ENCODE assay signal across 10 cellular contexts in the genomic region with DNA sequence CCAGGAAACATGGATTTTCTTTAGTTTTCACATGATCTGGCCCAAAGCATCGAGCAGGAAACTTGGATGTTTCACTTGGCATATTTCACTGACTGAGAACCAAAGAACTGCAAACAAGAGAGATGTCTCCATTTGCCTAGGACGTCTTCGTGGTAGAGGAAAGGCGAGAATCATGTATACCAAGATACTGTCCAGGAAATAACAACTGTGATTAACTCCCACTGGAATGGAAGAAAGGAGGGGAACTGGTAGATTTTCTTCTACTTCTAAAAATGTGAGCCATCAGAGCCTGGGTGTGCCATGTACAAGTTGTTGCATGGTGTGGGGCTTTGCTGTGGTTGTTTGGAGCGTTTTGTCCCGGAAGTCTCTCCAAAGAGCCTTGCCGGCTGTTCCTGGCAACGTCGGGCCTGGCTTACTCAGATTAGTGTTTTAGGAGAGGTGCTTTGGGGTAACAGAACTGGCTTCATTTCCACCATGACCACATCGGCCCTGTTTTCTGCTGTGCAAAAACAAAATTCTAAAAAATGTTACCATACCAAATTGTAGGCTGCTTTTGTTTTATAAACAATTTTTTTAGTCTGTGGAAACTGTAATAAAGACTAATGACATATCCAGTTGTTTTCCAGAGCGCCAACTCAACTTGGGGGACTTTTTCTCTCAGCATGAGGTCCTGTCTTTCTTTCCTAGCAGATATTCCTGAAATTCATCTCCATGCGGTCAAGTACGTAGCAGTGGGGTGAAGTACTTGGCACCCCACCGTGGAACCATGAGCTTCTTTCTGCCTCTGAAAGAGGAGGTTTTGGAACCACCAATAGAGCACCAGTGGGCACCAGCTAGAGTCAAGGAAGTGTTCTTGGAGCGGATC.
A peak's percentile ranks its signal among the peaks of the same experiment; 100 is the strongest.
DNase-seq lines count a peak whose midpoint lies in the region; ATAC-seq and TF ChIP-seq lines count a peak whose summit lies in the region.
"Had no signal": no experiment of that assay in that cellular context is flagged by ENCODE, and none has a peak within 500 bp of the region (broad histone marks: within the 10 kb centered on the region; RNA-seq: fewer than 3 reads in every experiment).

No MANE protein-coding gene starts in this region.

- H3K4me3 ChIP-seq in lower lobe of right lung = no peak overlapping the region
- peak overlapping the region in 2 of 5 donors; percentile 33 to 44 for H3K4me3 ChIP-seq in subcutaneous abdominal adipose tissue (ENCODE audit: low read depth in 1 of 5, low read length in 5 of 5)

- H3K27me3 ChIP-seq in lower lobe of right lung (ENCODE audit: low read depth) (no peaks in the 10 kb centered on the region), subcutaneous abdominal adipose tissue (ENCODE audit: control insufficient read depth in 5 of 5, insufficient read depth in 4 of 5, low read length in 5 of 5) (no peaks in the 10 kb centered on the region)

- DNase-seq in LHCN-M2 (ENCODE audit: low read depth) (peak; percentile 63), dermis microvascular lymphatic vessel endothelial cell (ENCODE audit: low read depth in 2 of 2) (peak; percentile 21 to 85), lower lobe of right lung (peak; percentile 51), medulla oblongata (ENCODE audit: extremely low spot score) (no peak), ACHN (no peak)
- DNase-seq in stimulated activated CD4-positive, alpha-beta T cell treated with anti-CD3 and anti-CD28 coated beads, Interleukin-12 subunit alpha, Interleukin-12 subunit beta, amount 100 ng/mL, for 4 hours = no peak
- no peak for DNase-seq in stimulated activated CD4-positive, alpha-beta T cell treated with anti-CD3 and anti-CD28 coated beads, Interleukin-2, amount 100 ng/mL, for 48 hours
- DNase-seq: activated CD8-positive, alpha-beta memory T cell treated with anti-CD3 and anti-CD28 coated beads, Interleukin-2, amount 50 U/mL, for 4 hours; Caco-2 had no signal

- intact Hi-C loops in lower lobe of right lung (cut with DNase I) = no loop called here

- no peaks in the 10 kb centered on the region for H3K9me3 ChIP-seq in lower lobe of right lung
- H3K9me3 ChIP-seq in subcutaneous abdominal adipose tissue (ENCODE audit: control insufficient read depth in 5 of 5, low read length in 5 of 5) = no peaks in the 10 kb centered on the region
- H3K9me3 ChIP-seq: Caco-2 had no signal

- H3K36me3 ChIP-seq in lower lobe of right lung (no peaks in the 10 kb centered on the region), subcutaneous abdominal adipose tissue (ENCODE audit: control insufficient read depth in 5 of 5, insufficient read depth in 5 of 5, low read length in 5 of 5) (no peaks in the 10 kb centered on the region)

- TF ChIP-seq CTCF in lower lobe of right lung (IDR thresholded peaks at IDR 0.05) = no peak

- ATAC-seq in lower lobe of right lung = peak; percentile 48 to 76

- in situ Hi-C loops in ACHN (cut with HindIII; ENCODE audit: low pct_ligation_motif_present, low pct_unique_long_range_greater_than_20kb, low sequenced_read_pairs) = no loop called here

- H3K9ac ChIP-seq in subcutaneous abdominal adipose tissue (ENCODE audit: low read length in 5 of 5) = no peak overlapping the region

- H3K27ac ChIP-seq in lower lobe of right lung (peak overlapping the region; percentile 69), subcutaneous abdominal adipose tissue (ENCODE audit: low read depth, low read length) (peak overlapping the region; percentile 51)

- H3K4me1 ChIP-seq in lower lobe of right lung (no peaks in the 10 kb centered on the region), subcutaneous abdominal adipose tissue (ENCODE audit: control insufficient read depth in 5 of 5, insufficient read depth in 5 of 5, low read length in 5 of 5) (peaks cover 3 to 14% (median 10%) of the 10 kb centered on the region in 5 donors)
- H3K4me1 ChIP-seq: Caco-2 had no signal

Comparison
In these comparisons a context has a peak if more than half of its experiments do, and no peak if none do; other contexts are left out.
1. DNase-seq: peak in LHCN-M2 (single experiment), dermis microvascular lymphatic vessel endothelial cell (2 of 2) and lower lobe of right lung (single experiment); none in stimulated activated CD4-positive, alpha-beta T cell treated with anti-CD3 and anti-CD28 coated beads, Interleukin-12 subunit alpha, Interleukin-12 subunit beta, amount 100 ng/mL, for 4 hours (single experiment), medulla oblongata (single experiment), ACHN (single experiment) and stimulated activated CD4-positive, alpha-beta T cell treated with anti-CD3 and anti-CD28 coated beads, Interleukin-2, amount 100 ng/mL, for 48 hours (0 of 2).